In genomic region chr1:192805832-192806323, GRCh38 we compare ENCODE assay signal across 1 cellular context.
A peak's percentile ranks its signal among the peaks of the same experiment; 100 is the strongest.
TF ChIP-seq lines count a peak whose summit lies in the region.

No MANE protein-coding gene starts in this region.

TF ChIP-seq in HepG2, 621 proteins besides CTCF, POLR2A, EP300 and RAD21 (continued from another document and continues in another):
- no peak for TF ChIP-seq ZBTB46 (CRISPR knock-in tag; IDR thresholded peaks at IDR 0.05; ENCODE audit: borderline replicate concordance)
- no peak for TF ChIP-seq PHF21A (CRISPR knock-in tag; IDR thresholded peaks at IDR 0.05)
- TF ChIP-seq, protein P1, sequence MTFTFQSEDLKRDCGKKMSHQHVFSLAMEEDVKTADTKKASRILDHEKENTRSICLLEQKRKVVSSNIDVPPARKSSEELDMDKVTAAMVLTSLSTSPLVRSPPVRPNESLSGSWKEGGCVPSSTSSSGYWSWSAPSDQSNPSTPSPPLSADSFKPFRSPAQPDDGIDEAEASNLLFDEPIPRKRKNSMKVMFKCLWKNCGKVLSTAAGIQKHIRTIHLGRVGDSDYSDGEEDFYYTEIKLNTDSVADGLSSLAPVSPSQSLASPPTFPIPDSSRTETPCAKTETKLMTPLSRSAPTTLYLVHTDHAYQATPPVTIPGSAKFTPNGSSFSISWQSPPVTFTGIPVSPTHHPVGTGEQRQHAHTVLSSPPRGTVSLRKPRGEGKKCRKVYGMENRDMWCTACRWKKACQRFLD (CRISPR knock-in tag; IDR thresholded peaks at IDR 0.05; ENCODE audit: borderline replicate concordance), result no peak
- TF ChIP-seq ZNF318 (CRISPR knock-in tag; IDR thresholded peaks at IDR 0.05), result no peak
- TF ChIP-seq ASH2L (IDR thresholded peaks at IDR 0.05; ENCODE audit: insufficient read length, low read depth, low read length), result no peak
- peak; percentile 24; the same call in 1 of the 2 replicates for TF ChIP-seq ZNF331 (CRISPR knock-in tag; IDR thresholded peaks at IDR 0.05)
- no peak for TF ChIP-seq HNF4A (CRISPR knock-in tag; IDR thresholded peaks at IDR 0.05)
- no peak for TF ChIP-seq MATR3 (CRISPR knock-in tag; IDR thresholded peaks at IDR 0.05)
- no peak for TF ChIP-seq ZNF780A (CRISPR knock-in tag; IDR thresholded peaks at IDR 0.05)
- TF ChIP-seq SALL1 (CRISPR knock-in tag; IDR thresholded peaks at IDR 0.05), result no peak
- TF ChIP-seq PHF8 (CRISPR knock-in tag; IDR thresholded peaks at IDR 0.05), result no peak
- TF ChIP-seq ZNF431 (CRISPR knock-in tag; IDR thresholded peaks at IDR 0.05; ENCODE audit: borderline replicate concordance, low read depth), result no peak
- TF ChIP-seq NFE2L2 (IDR thresholded peaks at IDR 0.05; ENCODE audit: low read length), result no peak
- no peak for TF ChIP-seq UBTF (CRISPR knock-in tag; IDR thresholded peaks at IDR 0.05)
- TF ChIP-seq ZNF782 (CRISPR knock-in tag; IDR thresholded peaks at IDR 0.05; ENCODE audit: borderline replicate concordance), result no peak
- TF ChIP-seq ZNF816 (CRISPR knock-in tag; IDR thresholded peaks at IDR 0.05; ENCODE audit: borderline replicate concordance), result no peak
- TF ChIP-seq MAFG (CRISPR knock-in tag; IDR thresholded peaks at IDR 0.05), result no peak
- TF ChIP-seq NR2F6 (IDR thresholded peaks at IDR 0.05), result no peak
- no peak for TF ChIP-seq NR2F6 (CRISPR knock-in tag; IDR thresholded peaks at IDR 0.05)
- TF ChIP-seq NR3C1 (CRISPR knock-in tag; IDR thresholded peaks at IDR 0.05), result no peak
- TF ChIP-seq ZNF546 (CRISPR knock-in tag; conservative IDR thresholded peaks at IDR 0.05), result no peak
- peak; percentile 63 for TF ChIP-seq SMC3 (IDR thresholded peaks at IDR 0.05; ENCODE audit: low read length)
- TF ChIP-seq MTF2 (CRISPR knock-in tag; IDR thresholded peaks at IDR 0.05; ENCODE audit: borderline replicate concordance), result no peak
- TF ChIP-seq ZNF205 (CRISPR knock-in tag; IDR thresholded peaks at IDR 0.05), result peak; percentile 97
- TF ChIP-seq SUZ12 (IDR thresholded peaks at IDR 0.05; ENCODE audit: low read depth, low read length), result no peak
- TF ChIP-seq GATAD2A (CRISPR knock-in tag; IDR thresholded peaks at IDR 0.05), result peak; percentile 28; the same call in 1 of the 2 replicates
- no peak for TF ChIP-seq SOX6 (IDR thresholded peaks at IDR 0.05)
- peak; percentile 79 for TF ChIP-seq SOX6 (CRISPR knock-in tag; IDR thresholded peaks at IDR 0.05)
- no peak for TF ChIP-seq HNRNPUL1 (IDR thresholded peaks at IDR 0.05; ENCODE audit: low read depth, low read length)
- no peak for TF ChIP-seq MAX (IDR thresholded peaks at IDR 0.05)
- TF ChIP-seq ZNF670 (CRISPR knock-in tag; IDR thresholded peaks at IDR 0.05; ENCODE audit: borderline replicate concordance), result no peak
- no peak for TF ChIP-seq ZNF253 (CRISPR knock-in tag; IDR thresholded peaks at IDR 0.05; ENCODE audit: borderline replicate concordance)
- TF ChIP-seq KLF11 (CRISPR knock-in tag; IDR thresholded peaks at IDR 0.05), result no peak
- no peak for TF ChIP-seq ZSCAN20 (CRISPR knock-in tag; IDR thresholded peaks at IDR 0.05; ENCODE audit: borderline replicate concordance)
- no peak for TF ChIP-seq REL (CRISPR knock-in tag; conservative IDR thresholded peaks at IDR 0.05)
- no peak for TF ChIP-seq SRSF4 (IDR thresholded peaks at IDR 0.05; ENCODE audit: low read depth, low read length, poor library complexity, severe bottlenecking)
- no peak for TF ChIP-seq CC2D1A (CRISPR knock-in tag; IDR thresholded peaks at IDR 0.05)
- TF ChIP-seq ARNT2 (CRISPR knock-in tag; IDR thresholded peaks at IDR 0.05; ENCODE audit: low read depth), result no peak
- TF ChIP-seq SRY (CRISPR knock-in tag; IDR thresholded peaks at IDR 0.05), result no peak
- no peak for TF ChIP-seq TFE3 (CRISPR knock-in tag; IDR thresholded peaks at IDR 0.05)
- TF ChIP-seq HCFC1 (IDR thresholded peaks at IDR 0.05; ENCODE audit: low read depth, low read length), result no peak
- no peak for TF ChIP-seq ZNF850 (CRISPR knock-in tag; conservative IDR thresholded peaks at IDR 0.05)
- no peak for TF ChIP-seq CBX2 (IDR thresholded peaks at IDR 0.05; ENCODE audit: low read depth, low read length)
- no peak for TF ChIP-seq CBX2 (CRISPR knock-in tag; IDR thresholded peaks at IDR 0.05; ENCODE audit: low read depth)
- no peak for TF ChIP-seq SOX13 (IDR thresholded peaks at IDR 0.05)
- peak in 1 of 2 experiments; percentile 78; a peak in 2 of 4 replicates for TF ChIP-seq SOX13 (CRISPR knock-in tag; conservative IDR thresholded peaks at IDR 0.05 in 1 of 2, IDR thresholded peaks at IDR 0.05 in 1 of 2)
- TF ChIP-seq ZNF83 (CRISPR knock-in tag; IDR thresholded peaks at IDR 0.05; ENCODE audit: borderline replicate concordance), result no peak
- TF ChIP-seq, protein P2, sequence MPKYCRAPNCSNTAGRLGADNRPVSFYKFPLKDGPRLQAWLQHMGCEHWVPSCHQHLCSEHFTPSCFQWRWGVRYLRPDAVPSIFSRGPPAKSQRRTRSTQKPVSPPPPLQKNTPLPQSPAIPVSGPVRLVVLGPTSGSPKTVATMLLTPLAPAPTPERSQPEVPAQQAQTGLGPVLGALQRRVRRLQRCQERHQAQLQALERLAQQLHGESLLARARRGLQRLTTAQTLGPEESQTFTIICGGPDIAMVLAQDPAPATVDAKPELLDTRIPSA (CRISPR knock-in tag; IDR thresholded peaks at IDR 0.05; ENCODE audit: borderline replicate concordance), result no peak
- peak; percentile 75 for TF ChIP-seq FOSL2 (CRISPR knock-in tag; IDR thresholded peaks at IDR 0.05)
- TF ChIP-seq, protein P3, sequence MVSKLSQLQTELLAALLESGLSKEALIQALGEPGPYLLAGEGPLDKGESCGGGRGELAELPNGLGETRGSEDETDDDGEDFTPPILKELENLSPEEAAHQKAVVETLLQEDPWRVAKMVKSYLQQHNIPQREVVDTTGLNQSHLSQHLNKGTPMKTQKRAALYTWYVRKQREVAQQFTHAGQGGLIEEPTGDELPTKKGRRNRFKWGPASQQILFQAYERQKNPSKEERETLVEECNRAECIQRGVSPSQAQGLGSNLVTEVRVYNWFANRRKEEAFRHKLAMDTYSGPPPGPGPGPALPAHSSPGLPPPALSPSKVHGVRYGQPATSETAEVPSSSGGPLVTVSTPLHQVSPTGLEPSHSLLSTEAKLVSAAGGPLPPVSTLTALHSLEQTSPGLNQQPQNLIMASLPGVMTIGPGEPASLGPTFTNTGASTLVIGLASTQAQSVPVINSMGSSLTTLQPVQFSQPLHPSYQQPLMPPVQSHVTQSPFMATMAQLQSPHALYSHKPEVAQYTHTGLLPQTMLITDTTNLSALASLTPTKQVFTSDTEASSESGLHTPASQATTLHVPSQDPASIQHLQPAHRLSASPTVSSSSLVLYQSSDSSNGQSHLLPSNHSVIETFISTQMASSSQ (IDR thresholded peaks at IDR 0.05; ENCODE audit: low read depth), result no peak
- TF ChIP-seq, protein P3 (CRISPR knock-in tag; IDR thresholded peaks at IDR 0.05; ENCODE audit: borderline replicate concordance), result no peak
